Comparison of ENCODE assay signal across 18 cellular contexts in the genomic region with DNA sequence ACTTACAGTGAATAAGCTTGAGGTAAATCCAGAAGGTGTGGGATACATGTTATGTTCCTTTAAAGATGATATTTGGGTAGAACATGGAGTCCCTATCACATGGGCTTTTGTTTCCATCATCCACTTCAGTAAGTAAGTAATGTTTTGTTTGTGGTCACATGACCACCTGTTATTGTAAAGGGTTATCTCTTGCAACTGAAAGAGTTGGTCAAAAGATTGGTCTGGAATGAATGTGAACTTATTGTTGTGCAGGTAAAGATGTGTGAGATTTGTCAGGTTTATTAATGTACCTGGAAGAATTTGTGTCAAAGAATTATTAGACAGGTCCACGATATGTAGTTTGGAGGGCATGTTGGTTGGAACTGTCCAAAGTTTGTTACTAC. TPM values are rescaled to one million over a fixed set of nuclear protein-coding genes. Genes with fewer than 3 reads are reported as not detected.
DNase-seq lines count a peak whose midpoint lies in the region; FAIRE-seq and TF ChIP-seq lines count a peak whose summit lies in the region.
"Had no signal": no experiment of that assay in that cellular context is flagged by ENCODE, and none has a peak within 500 bp of the region (broad histone marks: within the 10 kb centered on the region; RNA-seq: fewer than 3 reads in every experiment).

No MANE protein-coding gene starts in this region.

- H3K27ac Mint-ChIP-seq in brain: peak overlapping the region in 3 of 5 experiments; percentile 77 to 95 (median 94)
- H3K27ac Mint-ChIP-seq: CD8-positive, alpha-beta T cell had no signal

- peak overlapping the region in 4 of 5 experiments; percentile 33 to 83 (median 69) for H3K4me3 Mint-ChIP-seq in brain
- H3K4me3 Mint-ChIP-seq: CD8-positive, alpha-beta T cell had no signal

- FAIRE-seq in HTR-8/SVneo (lab: Jason Lieb, UNC): peak; percentile 26
- FAIRE-seq: A204.1, D721Med, GM18507, H54 had no signal

- no peak for TF ChIP-seq CTCF in brain (conservative IDR thresholded peaks at IDR 0.05)
- no peak for TF ChIP-seq CTCF in GM10266 (IDR thresholded peaks at IDR 0.05; ENCODE audit: control insufficient read depth, insufficient read depth, low read depth, missing control alignments)

- H3K27me3 Mint-ChIP-seq in brain: peaks cover 3% of the 10 kb centered on the region

- H3K27ac ChIP-seq in substantia nigra (ENCODE audit: low read depth, low read length, poor library complexity, severe bottlenecking): peak overlapping the region; percentile 92
- H3K27ac ChIP-seq: C4-2B, GM23248 had no signal

- no peaks in the 10 kb centered on the region for H3K9me3 Mint-ChIP-seq in brain
- H3K9me3 Mint-ChIP-seq: CD8-positive, alpha-beta T cell had no signal

- DNase-seq in HTR-8/SVneo (ENCODE audit: insufficient read length, low spot score) (no peak), globus pallidus (ENCODE audit: low spot score) (peak; percentile 67), substantia nigra (lab: John Stamatoyannopoulos, UW) (no peak), GM10266 (ENCODE audit: extremely low spot score) (no peak), hippocampal formation (lab: John Stamatoyannopoulos, UW) (no peak), DMS153 (lab: John Stamatoyannopoulos, UW) (no peak), NCI-H1417 treated with DMSO at 0.1 percent for 48 hours (lab: John Stamatoyannopoulos, UW) (no peak)
- DNase-seq: BE2C; CD8-positive, alpha-beta T cell; COR-L47; DMS53; GM23248 had no signal

- H3K36me3 Mint-ChIP-seq in brain: peaks cover 16% of the 10 kb centered on the region
- H3K36me3 Mint-ChIP-seq: CD8-positive, alpha-beta T cell had no signal

- H3K4me1 Mint-ChIP-seq in brain: peaks cover 61% of the 10 kb centered on the region

RNA-seq across cellular contexts. Expression of a gene that starts 1.6 kb away (rescaled TPM):
- polyA plus RNA-seq in brain (ENCODE audit: insufficient read depth, low read depth, low replicate concordance): 44.9 TPM

RNA-seq across cellular contexts. Expression of a gene that starts 18.4 kb away (rescaled TPM):
- 2.4 TPM for polyA plus RNA-seq in brain (ENCODE audit: insufficient read depth, low read depth, low replicate concordance)

RNA-seq across cellular contexts. Expression of a gene that starts 25.9 kb away (rescaled TPM):
- 27.8 TPM for polyA plus RNA-seq in brain (ENCODE audit: insufficient read depth, low read depth, low replicate concordance)
